Comparison of ENCODE assay signal across 12 cellular contexts in genomic region chr4:63563288-63564014, GRCh38.
DNase-seq lines count a peak whose midpoint lies in the region; ATAC-seq and TF ChIP-seq lines count a peak whose summit lies in the region.
"Had no signal": no experiment of that assay in that cellular context is flagged by ENCODE, and none has a peak within 500 bp of the region (broad histone marks: within the 10 kb centered on the region; RNA-seq: fewer than 3 reads in every experiment).

No MANE protein-coding gene starts in this region.

- no peak overlapping the region for H3K27ac ChIP-seq in left ventricle myocardium inferior (replicated peaks)
- no peak overlapping the region for H3K27ac ChIP-seq in endodermal cell (ENCODE audit: low read depth, low read length)
- H3K27ac ChIP-seq: heart left ventricle, right lobe of liver had no signal

- H3K4me1 ChIP-seq in left ventricle myocardium inferior: no peaks in the 10 kb centered on the region
- H3K4me1 ChIP-seq in endodermal cell (ENCODE audit: control insufficient read depth, insufficient read depth, low read length): no peaks in the 10 kb centered on the region
- H3K4me1 ChIP-seq: heart left ventricle, right lobe of liver had no signal

- H3K4me3 ChIP-seq in left ventricle myocardium inferior: no peak overlapping the region
- no peak overlapping the region for H3K4me3 ChIP-seq in endodermal cell (ENCODE audit: low read length)
- H3K4me3 ChIP-seq: heart left ventricle, MG63, right lobe of liver had no signal

- H3K4me3 Mint-ChIP-seq in endodermal cell: no peak overlapping the region
- H3K4me3 Mint-ChIP-seq: T-helper 2 cell treated with Interferon-gamma antibody and Interleukin-4, amounts not matched to agents 5 μg/mL and 100 μg/mL, for 36 hours had no signal

- intact Hi-C loops in left ventricle myocardium inferior (cut with micrococcal nuclease) (no loop called here), left ventricle myocardium superior (cut with micrococcal nuclease) (no loop called here)

- H3K27me3 Mint-ChIP-seq in endodermal cell (ENCODE audit: insufficient read depth): no peaks in the 10 kb centered on the region

- no peak for ATAC-seq in left ventricle myocardium superior
- ATAC-seq in GM21723 (IDR thresholded peaks at IDR 0.05; ENCODE audit: unreplicated experiment): no peak
- ATAC-seq in HG03442 (IDR thresholded peaks at IDR 0.05; ENCODE audit: unreplicated experiment): no peak

- no peaks in the 10 kb centered on the region for H3K27me3 ChIP-seq in left ventricle myocardium inferior (ENCODE audit: low read depth)
- no peaks in the 10 kb centered on the region for H3K27me3 ChIP-seq in endodermal cell (ENCODE audit: control insufficient read depth, insufficient read depth, low read length, poor library complexity, severe bottlenecking)
- H3K27me3 ChIP-seq: heart left ventricle, MG63, right lobe of liver had no signal

- TF ChIP-seq CTCF in left ventricle myocardium inferior (IDR thresholded peaks at IDR 0.05; ENCODE audit: borderline replicate concordance) (peak; percentile 21), endodermal cell (conservative IDR thresholded peaks at IDR 0.05) (peak; percentile 63)

- peaks cover 3% of the 10 kb centered on the region for H3K9me3 Mint-ChIP-seq in endodermal cell

- H3K36me3 ChIP-seq in left ventricle myocardium inferior (no peaks in the 10 kb centered on the region), endodermal cell (ENCODE audit: control insufficient read depth, insufficient read depth, low read length) (no peaks in the 10 kb centered on the region)
- H3K36me3 ChIP-seq: heart left ventricle, MG63, right lobe of liver had no signal

- DNase-seq in left ventricle myocardium inferior (no peak), left ventricle myocardium superior (no peak), NCI-H345 treated with DMSO at 0.1 percent for 48 hours (lab: John Stamatoyannopoulos, UW; ENCODE audit: unreplicated experiment) (peak; percentile 2), endodermal cell (peak; percentile 68)
- no peak for DNase-seq in stimulated activated CD4-positive, alpha-beta T cell treated with anti-CD3 and anti-CD28 coated beads, Interleukin-12 subunit alpha, Interleukin-12 subunit beta, amount 100 ng/mL, for 4 hours
- DNase-seq in stimulated activated CD4-positive, alpha-beta T cell treated with anti-CD3 and anti-CD28 coated beads, Interleukin-4, amount 100 ng/mL, for 4 hours: no peak
- DNase-seq: heart left ventricle, MG63, right lobe of liver had no signal

- 82 to 90% methylated on average over 3 to 4 of the region's 4 CpGs for WGBS in endodermal cell (ENCODE audit: insufficient coverage in 1 of 2, insufficient read length in 1 of 2), 2 experiments

- no peaks in the 10 kb centered on the region for H3K4me1 Mint-ChIP-seq in endodermal cell

- no peak overlapping the region for H3K27ac Mint-ChIP-seq in endodermal cell
- H3K27ac Mint-ChIP-seq: T-helper 2 cell treated with Interferon-gamma antibody and Interleukin-4, amounts not matched to agents 5 μg/mL and 100 μg/mL, for 36 hours had no signal

- no peak overlapping the region for H3K9ac ChIP-seq in endodermal cell (ENCODE audit: extremely low read depth, low read length, poor library complexity, severe bottlenecking)

- H3K9me3 ChIP-seq in left ventricle myocardium inferior (replicated peaks): peaks cover 20% of the 10 kb centered on the region
- H3K9me3 ChIP-seq in endodermal cell (ENCODE audit: control insufficient read depth, low read length): peaks cover 6% of the 10 kb centered on the region
- H3K9me3 ChIP-seq: MG63, right lobe of liver had no signal

- H3K36me3 Mint-ChIP-seq in endodermal cell (ENCODE audit: low read depth): no peaks in the 10 kb centered on the region

Comparison
In these comparisons a context has a peak if more than half of its experiments do, and no peak if none do; other contexts are left out.
1. DNase-seq: peak in NCI-H345 treated with DMSO at 0.1 percent for 48 hours (single experiment) and endodermal cell (single experiment); none in left ventricle myocardium inferior (single experiment), left ventricle myocardium superior (single experiment), stimulated activated CD4-positive, alpha-beta T cell treated with anti-CD3 and anti-CD28 coated beads, Interleukin-12 subunit alpha, Interleukin-12 subunit beta, amount 100 ng/mL, for 4 hours (single experiment) and stimulated activated CD4-positive, alpha-beta T cell treated with anti-CD3 and anti-CD28 coated beads, Interleukin-4, amount 100 ng/mL, for 4 hours (0 of 2).